ENCODE assay signal across 7 cellular contexts in genomic region chr11:74409633-74410032, GRCh38. TPM values are rescaled to one million over a fixed set of nuclear protein-coding genes. Genes with fewer than 3 reads are reported as not detected.
"Had no signal": no experiment of that assay in that cellular context is flagged by ENCODE, and none has a peak within 500 bp of the region (broad histone marks: within the 10 kb centered on the region; RNA-seq: fewer than 3 reads in every experiment).

No MANE protein-coding gene starts in this region.

- H3K36me3 Mint-ChIP-seq: IgD-negative memory B cell had no signal

- H3K27ac Mint-ChIP-seq: IgD-negative memory B cell had no signal

- H3K27ac ChIP-seq: HL-60 had no signal

- DNase-seq: IMR-90, KBM-7, KG1 had no signal

- H3K9me3 Mint-ChIP-seq: IgD-negative memory B cell had no signal

- H3K4me1 Mint-ChIP-seq: IgD-negative memory B cell had no signal

- H3K4me3 Mint-ChIP-seq: IgD-negative memory B cell had no signal

- FAIRE-seq: HTR-8/SVneo had no signal

RNA-seq across cellular contexts. Expression of gene KCNE3, which starts 57.7 kb away (rescaled TPM):
- total RNA-seq: HT1080 had no signal
- polyA plus RNA-seq: IgD-negative memory B cell had no signal
